12 cellular contexts compared by ENCODE assay signal in genomic region chr12:101038289-101038871, GRCh38.
DNase-seq lines count a peak whose midpoint lies in the region; ATAC-seq, FAIRE-seq and TF ChIP-seq lines count a peak whose summit lies in the region.
"Had no signal": no experiment of that assay in that cellular context is flagged by ENCODE, and none has a peak within 500 bp of the region (broad histone marks: within the 10 kb centered on the region; RNA-seq: fewer than 3 reads in every experiment).

No MANE protein-coding gene starts in this region.

- TF ChIP-seq CTCF in GM13977 (IDR thresholded peaks at IDR 0.05; ENCODE audit: extremely low read depth, insufficient read depth, missing control alignments): no peak
- TF ChIP-seq CTCF in bronchial epithelial cell (IDR thresholded peaks at IDR 0.05; ENCODE audit: insufficient read depth, low read length, severe bottlenecking): no peak

- no peaks in the 10 kb centered on the region for H3K27me3 ChIP-seq in bronchial epithelial cell (ENCODE audit: control insufficient read depth, insufficient read depth, low read length)
- H3K27me3 ChIP-seq: adrenal gland had no signal

- FAIRE-seq in bronchial epithelial cell (lab: Jason Lieb, UNC): no peak
- FAIRE-seq: keratinocyte, RCC 7860 had no signal

- ATAC-seq in GM19395 (IDR thresholded peaks at IDR 0.05; ENCODE audit: unreplicated experiment) (peak; percentile 76), HG03060 (IDR thresholded peaks at IDR 0.05; ENCODE audit: low read depth, unreplicated experiment) (peak; percentile 78), HG02798 (IDR thresholded peaks at IDR 0.05; ENCODE audit: poor library complexity, unreplicated experiment) (no peak)

- in situ Hi-C loops in GM13977 (cut with MboI; ENCODE audit: low pct_unique_long_range_greater_than_20kb, low sequenced_read_pairs, unreplicated experiment): no loop called here

- no peak overlapping the region for H3K4me3 ChIP-seq in bronchial epithelial cell (ENCODE audit: low read depth, low read length)
- H3K4me3 ChIP-seq: adrenal gland had no signal

- H3K36me3 ChIP-seq in bronchial epithelial cell (ENCODE audit: control insufficient read depth, insufficient read depth, low read length): no peaks in the 10 kb centered on the region
- H3K36me3 ChIP-seq: adrenal gland had no signal

- DNase-seq in GM13977 (ENCODE audit: low spot score) (peak; percentile 11), bronchial epithelial cell (ENCODE audit: low read depth) (peak; percentile 32), putamen (ENCODE audit: low spot score) (no peak), NCI-H187 (lab: John Stamatoyannopoulos, UW) (no peak), NCI-H2081 treated with DMSO at 0.1 percent for 48 hours (lab: John Stamatoyannopoulos, UW) (no peak)
- DNase-seq: adrenal gland, NCI-H446 treated with DMSO at 0.1 percent for 48 hours had no signal

Comparison
In these comparisons a context has a peak if more than half of its experiments do, and no peak if none do; other contexts are left out.
1. DNase-seq: peak in GM13977 (single experiment) and bronchial epithelial cell (single experiment); none in putamen (single experiment), NCI-H187 (0 of 2) and NCI-H2081 treated with DMSO at 0.1 percent for 48 hours (single experiment).